ENCODE assay signal across 15 cellular contexts in genomic region chr10:77664018-77664417, GRCh38. TPM values are rescaled to one million over a fixed set of nuclear protein-coding genes. Genes with fewer than 3 reads are reported as not detected.
DNase-seq lines count a peak whose midpoint lies in the region; ATAC-seq and TF ChIP-seq lines count a peak whose summit lies in the region.
"Had no signal": no experiment of that assay in that cellular context is flagged by ENCODE, and none has a peak within 500 bp of the region (broad histone marks: within the 10 kb centered on the region; RNA-seq: fewer than 3 reads in every experiment).

No MANE protein-coding gene starts in this region.

- H3K79me2 ChIP-seq in mammary epithelial cell (ENCODE audit: insufficient read depth, low read length), result no peaks in the 10 kb centered on the region
- H3K79me2 ChIP-seq in H9 (ENCODE audit: insufficient read depth, low read length), result no peaks in the 10 kb centered on the region

- H3K9me3 Mint-ChIP-seq in activated T-cell treated with anti-CD3 and anti-CD28 coated beads, Interleukin-2, amount 50 U/mL, for 24 hours, result peaks cover 4% of the 10 kb centered on the region
- peaks cover 4 to 7% of the 10 kb centered on the region in 2 experiments; a peak in 4 of 5 replicates for H3K9me3 Mint-ChIP-seq in H9

- no peak overlapping the region for H2BK5ac ChIP-seq in H9 (ENCODE audit: insufficient read length, low read length)

- H3K4me2 ChIP-seq in mammary epithelial cell (ENCODE audit: insufficient read depth, low read depth, low read length) (peak overlapping the region; percentile 10), H9 (ENCODE audit: insufficient read depth, insufficient read length, low read length) (no peak overlapping the region)

- no peaks in the 10 kb centered on the region for H3K79me1 ChIP-seq in H9 (ENCODE audit: insufficient read depth, low read depth, low read length, poor library complexity, severe bottlenecking)

- H3K27me3 Mint-ChIP-seq in activated T-cell treated with anti-CD3 and anti-CD28 coated beads, Interleukin-2, amount 50 U/mL, for 24 hours, result peaks cover 45% of the 10 kb centered on the region
- peaks cover 1% of the 10 kb centered on the region for H3K27me3 Mint-ChIP-seq in H9 (ENCODE audit: low read depth)

- H3T11ph ChIP-seq in H9 (ENCODE audit: low read length), result no peak overlapping the region

- H2AFZ ChIP-seq in mammary epithelial cell (ENCODE audit: low read depth, low read length) (no peak overlapping the region), H9 (ENCODE audit: low read length) (no peak overlapping the region)

- H3K4ac ChIP-seq in H9 (ENCODE audit: low read depth, low read length), result no peak overlapping the region

- H3K4me3 ChIP-seq in mammary epithelial cell (replicated peaks in 1 of 3; ENCODE audit: insufficient read depth in 1 of 3, low read depth in 2 of 3, low read length in 3 of 3) (no peak overlapping the region), breast epithelium (no peak overlapping the region), retinal pigment epithelial cell (ENCODE audit: low read length) (no peak overlapping the region)

- H3K36me3 ChIP-seq in mammary epithelial cell (ENCODE audit: insufficient read depth, low read length) (no peaks in the 10 kb centered on the region), breast epithelium (no peaks in the 10 kb centered on the region)

- H2BK15ac ChIP-seq in H9 (ENCODE audit: low read depth, low read length), result no peak overlapping the region

- H3K23ac ChIP-seq in H9 (ENCODE audit: insufficient read length, low read depth, low read length), result no peak overlapping the region

- H3K9ac ChIP-seq in mammary epithelial cell (ENCODE audit: insufficient read depth, low read length), result no peak overlapping the region
- H3K9ac ChIP-seq in H9 (ENCODE audit: extremely low read depth, insufficient read length, low read length), result no peak overlapping the region

- H3K36me3 Mint-ChIP-seq in activated T-cell treated with anti-CD3 and anti-CD28 coated beads, Interleukin-2, amount 50 U/mL, for 24 hours (ENCODE audit: low read depth), result no peaks in the 10 kb centered on the region
- H3K36me3 Mint-ChIP-seq in H9 (ENCODE audit: insufficient read depth in 1 of 3, low read depth in 3 of 3), result peaks cover 2 to 7% (median 4%) of the 10 kb centered on the region in 3 experiments; a peak in 6 of 7 replicates
- H3K36me3 Mint-ChIP-seq: CD14-positive monocyte; CD8-positive, alpha-beta T cell had no signal

- H2BK12ac ChIP-seq in H9 (ENCODE audit: insufficient read length, low read depth, low read length), result no peak overlapping the region

- 11% methylated on average over 2 of the region's 2 CpGs for WGBS in mammary epithelial cell (ENCODE audit: low coverage, missing lambda C conversion rate)
- no CpG with 5 or more reads among the region's 2 CpGs for WGBS in H9 (ENCODE audit: extremely low coverage, insufficient read length, low lambda C conversion rate)

- no peak overlapping the region for H2BK20ac ChIP-seq in H9 (ENCODE audit: low read depth, low read length, poor library complexity, severe bottlenecking)

- no peak overlapping the region for H4K91ac ChIP-seq in H9 (ENCODE audit: insufficient read length, low read depth, low read length)

- no peaks in the 10 kb centered on the region for H4K20me1 ChIP-seq in mammary epithelial cell (ENCODE audit: insufficient read depth, low read length)
- H4K20me1 ChIP-seq in H9 (ENCODE audit: control insufficient read depth, insufficient read depth, insufficient read length), result no peaks in the 10 kb centered on the region

- no peak overlapping the region for H3K4me3 Mint-ChIP-seq in activated T-cell treated with anti-CD3 and anti-CD28 coated beads, Interleukin-2, amount 50 U/mL, for 24 hours
- H3K4me3 Mint-ChIP-seq in H9, result no peak overlapping the region
- H3K4me3 Mint-ChIP-seq: CD8-positive, alpha-beta T cell had no signal

- no peak overlapping the region for H3K14ac ChIP-seq in H9 (ENCODE audit: insufficient read depth, low read length)

- TF ChIP-seq POLR2A in breast epithelium (IDR thresholded peaks at IDR 0.05), result no peak
- TF ChIP-seq POLR2A in GM18505 (IDR thresholded peaks at IDR 0.05; ENCODE audit: borderline replicate concordance, extremely low read depth, insufficient read depth, insufficient read length), result no peak

- in situ Hi-C loops in mammary epithelial cell (cut with MboI; ENCODE audit: low sequenced_read_pairs in 2 of 2), result no loop called here

- H3K4me1 ChIP-seq in mammary epithelial cell (ENCODE audit: insufficient read depth, low read length), result peaks cover 20% of the 10 kb centered on the region
- H3K4me1 ChIP-seq in breast epithelium, result no peaks in the 10 kb centered on the region
- H3K4me1 ChIP-seq in H9 (ENCODE audit: insufficient read depth, low read length), result no peaks in the 10 kb centered on the region; the same call in 1 of the 2 replicates

- TF ChIP-seq CTCF in mammary epithelial cell (conservative IDR thresholded peaks at IDR 0.05 in 1 of 2, IDR thresholded peaks at IDR 0.05 in 1 of 2; ENCODE audit: extremely low read depth in 1 of 2, insufficient read depth in 1 of 2, low read depth in 1 of 2, low read length in 2 of 2) (no peak), breast epithelium (IDR thresholded peaks at IDR 0.05) (no peak), retinal pigment epithelial cell (conservative IDR thresholded peaks at IDR 0.05; ENCODE audit: low read depth, low read length) (no peak), H9 (conservative IDR thresholded peaks at IDR 0.05) (no peak)

- H4K5ac ChIP-seq in H9 (ENCODE audit: insufficient read length, low read depth, low read length), result no peak overlapping the region

- intact Hi-C loops in mammary epithelial cell (cut with micrococcal nuclease) (no loop called here), breast epithelium (cut with DNase I; ENCODE audit: low total_unique reads) (no loop called here)

- no peaks in the 10 kb centered on the region for H3K4me1 Mint-ChIP-seq in activated T-cell treated with anti-CD3 and anti-CD28 coated beads, Interleukin-2, amount 50 U/mL, for 24 hours (ENCODE audit: low read depth)
- H3K4me1 Mint-ChIP-seq in H9, result peaks cover 0 to 8% of the 10 kb centered on the region in 2 experiments; a peak in 2 of 4 replicates

- CTCF ChIA-PET in mammary epithelial cell (lab: Charles Lee; ENCODE audit: low non-redundant PET), result no interaction called here

- no peak overlapping the region for H3K27ac Mint-ChIP-seq in activated T-cell treated with anti-CD3 and anti-CD28 coated beads, Interleukin-2, amount 50 U/mL, for 24 hours
- no peak overlapping the region for H3K27ac Mint-ChIP-seq in H9
- H3K27ac Mint-ChIP-seq: CD14-positive monocyte; CD8-positive, alpha-beta T cell had no signal

- H4K8ac ChIP-seq in H9 (replicated peaks; ENCODE audit: insufficient read length, low read depth, low read length), result no peak overlapping the region

- no peak overlapping the region for H3K18ac ChIP-seq in H9 (ENCODE audit: insufficient read length, low read depth, low read length)

- H3K9me3 ChIP-seq in mammary epithelial cell (replicated peaks; ENCODE audit: insufficient read depth, low read length) (peaks cover 8% of the 10 kb centered on the region), breast epithelium (no peaks in the 10 kb centered on the region), H9 (ENCODE audit: control insufficient read depth, low read depth, low read length) (no peaks in the 10 kb centered on the region)

- H3K56ac ChIP-seq in H9 (ENCODE audit: insufficient read length, low read depth, low read length), result no peak overlapping the region

- H3K27me3 ChIP-seq in mammary epithelial cell (ENCODE audit: insufficient read depth, low read length) (no peaks in the 10 kb centered on the region), breast epithelium (no peaks in the 10 kb centered on the region), H9 (ENCODE audit: insufficient read depth, low read length) (no peaks in the 10 kb centered on the region)

- BruUV-seq in mammary epithelial cell (replicated peaks; lab: Mats Ljungman, UMichigan), result no TSS peak

- H2BK120ac ChIP-seq in H9 (ENCODE audit: low read depth, low read length, poor library complexity, severe bottlenecking), result no peak overlapping the region

- DNase-seq in mammary epithelial cell (no peak), breast epithelium (ENCODE audit: low spot score in 2 of 2) (no peak), ecto neural progenitor cell (ENCODE audit: low spot score) (peak; percentile 1), retinal pigment epithelial cell (ENCODE audit: low read depth) (peak; percentile 56), H9 (no peak)
- DNase-seq in activated T-cell treated with anti-CD3 and anti-CD28 coated beads, Interleukin-2, amount 50 U/mL, for 24 hours, result no peak
- DNase-seq: CD8-positive, alpha-beta T cell; DND-41; GDM1 had no signal

- no peak overlapping the region for H2AK5ac ChIP-seq in H9 (ENCODE audit: insufficient read length, low read length)

- H3K27ac ChIP-seq in mammary epithelial cell (ENCODE audit: insufficient read depth, low read depth, low read length) (no peak overlapping the region), breast epithelium (no peak overlapping the region), H9 (ENCODE audit: insufficient read length, low read depth, low read length) (no peak overlapping the region)
- H3K27ac ChIP-seq: 22Rv1, HL-60 had no signal

- dilution Hi-C loops in mammary epithelial cell (cut with HindIII; ENCODE audit: low sequenced_read_pairs), result loop anchor here (5.0 kb wide), 1 partner anchor 98 kb away; no protein-coding TSS in a partner anchor

- H3K23me2 ChIP-seq in H9 (ENCODE audit: insufficient read length, low read depth, low read length, poor library complexity, severe bottlenecking), result no peaks in the 10 kb centered on the region

- ATAC-seq in GM18907 (IDR thresholded peaks at IDR 0.05; ENCODE audit: unreplicated experiment) (no peak), GM18505 (IDR thresholded peaks at IDR 0.05; ENCODE audit: unreplicated experiment) (no peak)
- ATAC-seq: CD8-positive, alpha-beta T cell; HCT116 had no signal

RNA-seq across cellular contexts. Expression of gene KCNMA1, which starts 26.4 kb away (rescaled TPM):
- total RNA-seq in mammary epithelial cell (10 to 100 TPM in 1 of 2 donors, 1 to 10 TPM in 1; 3.8 to 45.9 TPM), breast epithelium (10 to 100 TPM; 13.6 to 37.8 (median 15.1) TPM), H9 (2021) (1.7 and 2.0 TPM in 2 replicates)
- 29.7 TPM for polyA plus RNA-seq in mammary epithelial cell
- 62.8 TPM for polyA minus RNA-seq in mammary epithelial cell
- total RNA-seq: CD8-positive, alpha-beta T cell had no signal

Comparison
In these comparisons a context has a peak if more than half of its experiments do, and no peak if none do; other contexts are left out.
1. DNase-seq: peak in ecto neural progenitor cell (single experiment) and retinal pigment epithelial cell (single experiment); none in mammary epithelial cell (single experiment), breast epithelium (0 of 2), activated T-cell treated with anti-CD3 and anti-CD28 coated beads, Interleukin-2, amount 50 U/mL, for 24 hours (single experiment) and H9 (single experiment).